Comparison of ENCODE assay signal across 8 cellular contexts in the genomic region with DNA sequence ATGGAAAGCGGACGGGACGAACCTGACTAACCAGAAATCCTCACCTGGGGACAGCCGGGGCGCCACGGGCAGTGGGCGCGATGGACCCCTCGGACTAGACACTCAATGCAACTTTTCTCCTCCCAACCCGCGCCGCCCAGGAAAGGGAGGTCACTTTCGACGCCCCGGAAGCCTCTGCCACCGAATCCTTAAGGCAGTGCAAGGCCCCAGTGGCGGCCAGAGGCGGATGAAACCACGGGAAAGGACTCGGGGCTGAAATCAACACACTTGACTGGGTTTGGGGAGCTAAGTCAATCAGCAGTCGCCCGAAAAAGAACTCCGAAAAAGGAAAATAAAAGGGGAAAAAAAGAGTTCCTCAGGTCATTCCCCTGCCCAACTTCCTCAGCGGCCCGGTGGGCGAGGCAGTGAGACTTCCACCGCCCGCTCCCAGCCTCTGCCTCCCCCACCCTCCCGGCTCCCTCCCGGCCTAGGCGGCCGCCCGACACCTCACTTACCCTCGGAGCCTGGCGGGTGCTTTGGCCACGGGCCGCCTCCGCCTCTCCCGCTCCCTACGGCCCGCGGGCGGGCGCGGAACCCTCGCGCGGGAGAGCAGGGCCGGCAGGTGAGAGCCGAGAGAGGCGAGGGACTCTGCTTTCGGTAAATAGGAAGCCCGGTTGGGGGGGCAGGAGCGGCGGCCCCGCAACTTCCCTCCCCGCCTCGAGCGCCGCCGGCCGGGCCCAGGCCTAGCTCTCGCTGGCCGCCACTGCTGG. TPM values are rescaled to one million over a fixed set of nuclear protein-coding genes. Genes with fewer than 3 reads are reported as not detected.
A peak's percentile ranks its signal among the peaks of the same experiment; 100 is the strongest.
DNase-seq lines count a peak whose midpoint lies in the region; ATAC-seq, FAIRE-seq and TF ChIP-seq lines count a peak whose summit lies in the region.

No MANE protein-coding gene starts in this region.

- POLR2A ChIA-PET in activated CD4-positive, alpha-beta T cell treated with anti-CD3 and anti-CD28 coated beads for 36 hours (lab: Charles Lee): interaction anchor here (1.6 kb wide), 1 partner anchor 121 kb away, joined by 3 read pairs; no protein-coding TSS in a partner anchor

- H3K27me3 Mint-ChIP-seq in activated CD4-positive, alpha-beta T cell treated with anti-CD3 and anti-CD28 coated beads for 36 hours: no peaks in the 10 kb centered on the region

- H3K36me3 Mint-ChIP-seq in activated CD4-positive, alpha-beta T cell treated with anti-CD3 and anti-CD28 coated beads for 36 hours (ENCODE audit: low read depth): peaks cover 27% of the 10 kb centered on the region

- peak; percentile 9 for ATAC-seq in activated CD4-positive, alpha-beta T cell treated with anti-CD3 and anti-CD28 coated beads for 36 hours
- peak; percentile 21 for ATAC-seq in HG02852 (IDR thresholded peaks at IDR 0.05; ENCODE audit: unreplicated experiment)

- H3K27me3 ChIP-seq in NT2/D1 (ENCODE audit: insufficient read depth, insufficient read length) (no peaks in the 10 kb centered on the region), neuron (ENCODE audit: insufficient read depth, low read length) (no peaks in the 10 kb centered on the region)

- peak overlapping the region; percentile 87 for H3K9ac ChIP-seq in NT2/D1 (ENCODE audit: insufficient read length, low read depth)

- peak overlapping the region; percentile 82 for H3K4me3 Mint-ChIP-seq in activated CD4-positive, alpha-beta T cell treated with anti-CD3 and anti-CD28 coated beads for 36 hours

- H3K4me1 ChIP-seq in NT2/D1 (ENCODE audit: insufficient read depth, insufficient read length): no peaks in the 10 kb centered on the region
- peaks cover 30% of the 10 kb centered on the region for H3K4me1 ChIP-seq in neuron (ENCODE audit: insufficient read depth, low read length)

- no peaks in the 10 kb centered on the region for H3K9me3 Mint-ChIP-seq in activated CD4-positive, alpha-beta T cell treated with anti-CD3 and anti-CD28 coated beads for 36 hours (ENCODE audit: low read depth)

- no peak for FAIRE-seq in urothelium cell line (lab: Jason Lieb, UNC)

- H3K4me1 Mint-ChIP-seq in activated CD4-positive, alpha-beta T cell treated with anti-CD3 and anti-CD28 coated beads for 36 hours: peaks cover 68% of the 10 kb centered on the region

- H3K4me3 ChIP-seq in NT2/D1 (ENCODE audit: insufficient read length, low read depth) (peak overlapping the region; percentile 86), fibroblast of villous mesenchyme (ENCODE audit: low read depth, low read length) (peak overlapping the region; percentile 96), neuron (ENCODE audit: low read length) (peak overlapping the region; percentile 98)

- H3K27ac Mint-ChIP-seq in activated CD4-positive, alpha-beta T cell treated with anti-CD3 and anti-CD28 coated beads for 36 hours: peak overlapping the region; percentile 88

- H2AFZ ChIP-seq in neuron (ENCODE audit: low read depth, low read length): peak overlapping the region; percentile 97

- DNase-seq in activated CD4-positive, alpha-beta T cell treated with anti-CD3 and anti-CD28 coated beads for 36 hours: peak; percentile 70
- no peak for DNase-seq in activated CD4-positive, alpha-beta T cell treated with anti-CD3 and anti-CD28 coated beads for 1 hour
- no peak for DNase-seq in NT2/D1 (ENCODE audit: low read depth, low spot score)
- DNase-seq in activated effector memory CD4-positive, alpha-beta T cell treated with Interleukin-2 at 50 U/mL for 16 hours: peak; percentile 29
- DNase-seq in fibroblast of villous mesenchyme (ENCODE audit: low read depth): peak; percentile 76
- DNase-seq in urothelium cell line (ENCODE audit: low spot score): peak; percentile 61

- no peaks in the 10 kb centered on the region for H3K9me3 ChIP-seq in NT2/D1 (ENCODE audit: insufficient read depth, low read length)
- no peaks in the 10 kb centered on the region for H3K9me3 ChIP-seq in neuron (ENCODE audit: low read length)

- CTCF ChIA-PET in activated CD4-positive, alpha-beta T cell treated with anti-CD3 and anti-CD28 coated beads for 36 hours (lab: Charles Lee): interaction anchor here (2.0 kb wide), 1 partner anchor 121 kb away, joined by 8 read pairs; no protein-coding TSS in a partner anchor

- no peak for TF ChIP-seq CTCF in fibroblast of villous mesenchyme (IDR thresholded peaks at IDR 0.05; ENCODE audit: insufficient read depth, low read depth, low read length)

- H3K36me3 ChIP-seq in NT2/D1 (ENCODE audit: insufficient read depth, insufficient read length, low read length) (peaks cover 24% of the 10 kb centered on the region), neuron (ENCODE audit: insufficient read depth, low read length) (peaks cover 19% of the 10 kb centered on the region)

- intact Hi-C loops in activated CD4-positive, alpha-beta T cell treated with anti-CD3 and anti-CD28 coated beads for 36 hours (cut with DNase I, micrococcal nuclease): loop anchor here (1.0 to 2.0 kb wide), 6 partner anchors 15 to 574 kb away; partner anchors contain the start of genes BMPR1A (in 1 of the 2), GLUD1 (in 1 of the 2) and SHLD2 (in 1 of the 2)

RNA-seq across cellular contexts. Expression of gene WAPL, which starts 0.5 kb away (rescaled TPM):
- 10 to 100 TPM; 37.4 to 43.2 TPM for total RNA-seq in activated CD4-positive, alpha-beta T cell treated with anti-CD3 and anti-CD28 coated beads for 36 hours
- 45.1 and 64.8 TPM in 2 replicates for total RNA-seq in fibroblast of villous mesenchyme

Comparison
In these comparisons a context has a peak if more than half of its experiments do, and no peak if none do; other contexts are left out.
1. DNase-seq: peak in activated CD4-positive, alpha-beta T cell treated with anti-CD3 and anti-CD28 coated beads for 36 hours (single experiment), activated effector memory CD4-positive, alpha-beta T cell treated with Interleukin-2 at 50 U/mL for 16 hours (single experiment), fibroblast of villous mesenchyme (single experiment) and urothelium cell line (single experiment); none in activated CD4-positive, alpha-beta T cell treated with anti-CD3 and anti-CD28 coated beads for 1 hour (single experiment) and NT2/D1 (single experiment).
2. Peak in every context shown above with its lines, with median percentiles within 50 percentile points of each other: H3K4me3 ChIP-seq.